Comparison of ENCODE assay signal across 38 cellular contexts in genomic region chr1:23065385-23065784, GRCh38. TPM values are rescaled to one million over a fixed set of nuclear protein-coding genes. Genes with fewer than 3 reads are reported as not detected.
"Had no signal": no experiment of that assay in that cellular context is flagged by ENCODE, and none has a peak within 500 bp of the region (broad histone marks: within the 10 kb centered on the region; RNA-seq: fewer than 3 reads in every experiment).

No MANE protein-coding gene starts in this region.

- H3K9me3 Mint-ChIP-seq: mesothelial cell of epicardium; naive B cell; natural killer cell treated with Interleukin-12 subunit alpha and Interleukin-12 subunit beta and Interleukin-15 and Interleukin-18, amount 100 ng/mL, for 72 hours; neural crest cell; stimulated activated naive CD8-positive, alpha-beta T cell treated with anti-CD3 and anti-CD28 coated beads, Interleukin-15, amount 100 ng/mL, for 72 hours had no signal

- DNase-seq: dermis blood vessel endothelial cell; effector memory CD4-positive, alpha-beta T cell; foreskin keratinocyte; heart left ventricle; left cardiac atrium; left lung; mesenchymal stem cell; mucosa of descending colon; naive B cell; pancreas; stimulated activated CD4-positive, alpha-beta T cell treated with anti-CD3 and anti-CD28 coated beads, Interleukin-12 subunit alpha, Interleukin-12 subunit beta, amount 100 ng/mL, for 4 hours; stimulated activated CD4-positive, alpha-beta T cell treated with anti-CD3 and anti-CD28 coated beads, Interleukin-1b, Interleukin-23, amount 100 ng/mL, for 48 hours; stimulated activated CD4-positive, alpha-beta T cell treated with anti-CD3 and anti-CD28 coated beads, Interleukin-4, amount 100 ng/mL, for 1 hour; stimulated activated CD8-positive, alpha-beta memory T cell treated with anti-CD3 and anti-CD28 coated beads, Interleukin-4, amount 100 ng/mL, for 48 hours; stimulated activated naive CD4-positive, alpha-beta T cell; stimulated activated naive CD8-positive, alpha-beta T cell treated with anti-CD3 and anti-CD28 coated beads, Interleukin-15, amount 100 ng/mL, for 72 hours; transverse colon; upper lobe of right lung; uterus had no signal

- H3K4me3 Mint-ChIP-seq: mesothelial cell of epicardium; naive B cell; natural killer cell treated with Interleukin-12 subunit alpha and Interleukin-12 subunit beta and Interleukin-15 and Interleukin-18, amount 100 ng/mL, for 72 hours; neural crest cell; stimulated activated naive CD8-positive, alpha-beta T cell treated with anti-CD3 and anti-CD28 coated beads, Interleukin-15, amount 100 ng/mL, for 72 hours had no signal

- H3K27me3 Mint-ChIP-seq: naive B cell; natural killer cell treated with Interleukin-12 subunit alpha and Interleukin-12 subunit beta and Interleukin-15 and Interleukin-18, amount 100 ng/mL, for 72 hours; stimulated activated naive CD8-positive, alpha-beta T cell treated with anti-CD3 and anti-CD28 coated beads, Interleukin-15, amount 100 ng/mL, for 72 hours had no signal

- H3K4me3 ChIP-seq: esophagus muscularis mucosa, gastroesophageal sphincter, heart left ventricle, hepatocyte, left lung, mucosa of descending colon, pancreas, prostate gland, right atrium auricular region, smooth muscle cell, suprapubic skin, transverse colon, upper lobe of right lung, uterus had no signal

- H3K27me3 ChIP-seq: esophagus muscularis mucosa, foreskin keratinocyte, gastroesophageal sphincter, heart left ventricle, hepatocyte, left lung, neutrophil, pancreas, right atrium auricular region, suprapubic skin, transverse colon, upper lobe of right lung, uterus had no signal

- FAIRE-seq: endothelial cell of umbilical vein had no signal

- H3K27ac ChIP-seq: esophagus muscularis mucosa, foreskin keratinocyte, gastroesophageal sphincter, heart left ventricle, hepatocyte, left lung, neutrophil, pancreas, prostate gland, right atrium auricular region, suprapubic skin, transverse colon, upper lobe of right lung, uterus had no signal

- H3K27ac Mint-ChIP-seq: naive B cell; natural killer cell treated with Interleukin-12 subunit alpha and Interleukin-12 subunit beta and Interleukin-15 and Interleukin-18, amount 100 ng/mL, for 72 hours; stimulated activated naive CD8-positive, alpha-beta T cell treated with anti-CD3 and anti-CD28 coated beads, Interleukin-15, amount 100 ng/mL, for 72 hours had no signal

- H3K9me3 ChIP-seq: esophagus muscularis mucosa, gastroesophageal sphincter, heart left ventricle, left lung, mucosa of descending colon, neutrophil, pancreas, prostate gland, right atrium auricular region, suprapubic skin, transverse colon, upper lobe of right lung, uterus had no signal

- H3K4me1 ChIP-seq: esophagus muscularis mucosa, foreskin keratinocyte, gastroesophageal sphincter, heart left ventricle, left lung, pancreas, prostate gland, right atrium auricular region, suprapubic skin, transverse colon, upper lobe of right lung, uterus had no signal

- H3K36me3 ChIP-seq: prostate gland, uterus had no signal

- H3K4me1 Mint-ChIP-seq: mesothelial cell of epicardium, naive B cell, neural crest cell had no signal

- ATAC-seq: foreskin keratinocyte; gastroesophageal sphincter; heart left ventricle; left cardiac atrium; left lung; mucosa of descending colon; natural killer cell treated with Interleukin-12 subunit alpha and Interleukin-12 subunit beta and Interleukin-15 and Interleukin-18, amount 100 ng/mL, for 72 hours; pancreas; sciatic nerve; stimulated activated naive CD8-positive, alpha-beta T cell treated with anti-CD3 and anti-CD28 coated beads, Interleukin-15, amount 100 ng/mL, for 72 hours; upper lobe of right lung had no signal

RNA-seq across cellular contexts. Expression of gene TEX46, which starts 49.7 kb away (rescaled TPM):
- total RNA-seq: dermis blood vessel endothelial cell; endothelial cell of umbilical vein; epithelial cell of proximal tubule; esophagus muscularis mucosa; foreskin keratinocyte; gastroesophageal sphincter; hepatocyte; kidney epithelial cell; left cardiac atrium; left lung; lower leg skin; lung microvascular endothelial cell; mucosa of descending colon; natural killer cell treated with Interleukin-12 subunit alpha and Interleukin-12 subunit beta and Interleukin-15 and Interleukin-18, amount 100 ng/mL, for 72 hours; neural crest cell; omental fat pad; pancreas; prostate gland; right atrium auricular region; sciatic nerve; smooth muscle cell; suprapubic skin; transverse colon; upper lobe of right lung had no signal
- polyA plus RNA-seq: endothelial cell of umbilical vein, fibroblast of lung, foreskin keratinocyte, heart left ventricle, hepatocyte, pancreas, smooth muscle cell had no signal
